1 cellular context compared by ENCODE assay signal in genomic region chr1:21027805-21028204, GRCh38.
TF ChIP-seq lines count a peak whose summit lies in the region.

No MANE protein-coding gene starts in this region.

TF ChIP-seq in K562, 482 proteins besides CTCF, POLR2A, EP300 and RAD21 (continued from another document):
- no peak for TF ChIP-seq CEBPG (CRISPR knock-in tag; IDR thresholded peaks at IDR 0.05)
- TF ChIP-seq CEBPG (tag; conservative IDR thresholded peaks at IDR 0.05 in 1 of 2, IDR thresholded peaks at IDR 0.05 in 1 of 2): no peak
- no peak for TF ChIP-seq TCF7L2 (IDR thresholded peaks at IDR 0.05; ENCODE audit: low read depth, low read length)
- no peak for TF ChIP-seq ZNF23 (CRISPR knock-in tag; IDR thresholded peaks at IDR 0.05)
- no peak for TF ChIP-seq ZNF644 (tag; IDR thresholded peaks at IDR 0.05; ENCODE audit: low read depth)
- TF ChIP-seq ZNF24 (IDR thresholded peaks at IDR 0.05): no peak
- TF ChIP-seq TCF3 (CRISPR knock-in tag; IDR thresholded peaks at IDR 0.05): peak; percentile 74
- no peak for TF ChIP-seq FOXA3 (CRISPR knock-in tag; conservative IDR thresholded peaks at IDR 0.05 in 1 of 2, IDR thresholded peaks at IDR 0.05 in 1 of 2)
- no peak for TF ChIP-seq ZNF586 (CRISPR knock-in tag; conservative IDR thresholded peaks at IDR 0.05)
- TF ChIP-seq GATAD2B (IDR thresholded peaks at IDR 0.05; ENCODE audit: borderline replicate concordance): peak; percentile 73; the same call in 1 of the 2 replicates
- TF ChIP-seq ZZZ3 (IDR thresholded peaks at IDR 0.05): no peak
- no peak for TF ChIP-seq ATF6 (CRISPR knock-in tag; IDR thresholded peaks at IDR 0.05)
- peak; percentile 50; the same call in 1 of the 2 replicates for TF ChIP-seq NR2C1 (IDR thresholded peaks at IDR 0.05)
- 0 out of 2 replicates have a peak, but pooled peaks have one; percentile 43 for TF ChIP-seq NR2C1 (tag; IDR thresholded peaks at IDR 0.05)
- TF ChIP-seq SP1 (CRISPR knock-in tag; IDR thresholded peaks at IDR 0.05): no peak
- no peak for TF ChIP-seq ZFP36 (IDR thresholded peaks at IDR 0.05; ENCODE audit: low read depth, low read length, partially characterized antibody)
- no peak; the same call in 1 of the 2 replicates for TF ChIP-seq ADNP (tag; IDR thresholded peaks at IDR 0.05)
- TF ChIP-seq ZNF324 (CRISPR knock-in tag; IDR thresholded peaks at IDR 0.05): no peak
- peak; percentile 59 for TF ChIP-seq RFX1 (IDR thresholded peaks at IDR 0.05)
